Comparison of ENCODE assay signal across 1 cellular context in the genomic region with DNA sequence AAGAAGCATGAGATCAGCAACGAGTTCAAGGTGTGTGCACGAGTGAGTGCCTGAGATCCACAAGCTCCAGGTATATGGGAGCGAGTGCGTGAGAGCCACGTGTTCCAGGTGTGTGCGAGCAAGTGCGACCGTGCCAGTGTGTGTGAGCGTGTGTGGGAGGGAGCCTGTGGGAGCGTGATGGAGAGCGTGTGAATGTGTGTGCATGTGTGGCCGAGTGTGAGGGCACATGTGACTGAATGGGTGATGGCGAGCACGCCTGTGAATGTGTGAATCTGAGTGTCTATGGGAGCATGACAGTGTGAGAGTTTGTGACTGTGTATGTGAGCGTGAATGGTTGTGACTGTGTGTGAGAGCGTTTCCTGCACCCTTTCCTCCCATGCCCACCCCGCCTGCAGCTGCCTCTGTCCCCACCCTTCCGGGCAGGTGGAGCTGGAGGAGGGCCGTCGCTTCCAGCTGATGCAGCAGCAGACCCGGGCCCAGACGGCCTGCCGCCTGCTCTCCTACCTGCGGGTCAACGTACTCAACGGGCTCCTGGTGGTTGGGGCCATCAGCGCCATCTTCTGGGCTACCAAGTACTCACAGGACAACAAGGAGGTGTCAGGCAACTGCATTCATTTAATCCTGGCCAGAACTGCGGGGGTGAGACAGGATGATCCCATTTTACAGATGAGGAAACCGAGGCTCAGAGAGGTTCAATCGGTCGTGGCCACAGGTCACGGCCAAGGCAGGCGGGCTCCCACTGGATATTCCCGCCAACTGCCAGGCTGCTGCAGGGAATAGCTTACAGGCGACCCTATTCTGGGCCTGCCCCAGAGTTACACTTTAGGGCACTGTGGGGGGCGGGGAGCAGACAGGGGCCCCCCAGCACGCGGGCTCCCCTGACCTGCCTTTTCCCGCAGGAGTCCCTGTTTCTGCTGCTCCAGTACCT.
TF ChIP-seq lines count a peak whose summit lies in the region.

No MANE protein-coding gene starts in this region.

TF ChIP-seq in HepG2, 621 proteins besides CTCF, POLR2A, EP300 and RAD21 (continued from another document):
- TF ChIP-seq, protein P1, sequence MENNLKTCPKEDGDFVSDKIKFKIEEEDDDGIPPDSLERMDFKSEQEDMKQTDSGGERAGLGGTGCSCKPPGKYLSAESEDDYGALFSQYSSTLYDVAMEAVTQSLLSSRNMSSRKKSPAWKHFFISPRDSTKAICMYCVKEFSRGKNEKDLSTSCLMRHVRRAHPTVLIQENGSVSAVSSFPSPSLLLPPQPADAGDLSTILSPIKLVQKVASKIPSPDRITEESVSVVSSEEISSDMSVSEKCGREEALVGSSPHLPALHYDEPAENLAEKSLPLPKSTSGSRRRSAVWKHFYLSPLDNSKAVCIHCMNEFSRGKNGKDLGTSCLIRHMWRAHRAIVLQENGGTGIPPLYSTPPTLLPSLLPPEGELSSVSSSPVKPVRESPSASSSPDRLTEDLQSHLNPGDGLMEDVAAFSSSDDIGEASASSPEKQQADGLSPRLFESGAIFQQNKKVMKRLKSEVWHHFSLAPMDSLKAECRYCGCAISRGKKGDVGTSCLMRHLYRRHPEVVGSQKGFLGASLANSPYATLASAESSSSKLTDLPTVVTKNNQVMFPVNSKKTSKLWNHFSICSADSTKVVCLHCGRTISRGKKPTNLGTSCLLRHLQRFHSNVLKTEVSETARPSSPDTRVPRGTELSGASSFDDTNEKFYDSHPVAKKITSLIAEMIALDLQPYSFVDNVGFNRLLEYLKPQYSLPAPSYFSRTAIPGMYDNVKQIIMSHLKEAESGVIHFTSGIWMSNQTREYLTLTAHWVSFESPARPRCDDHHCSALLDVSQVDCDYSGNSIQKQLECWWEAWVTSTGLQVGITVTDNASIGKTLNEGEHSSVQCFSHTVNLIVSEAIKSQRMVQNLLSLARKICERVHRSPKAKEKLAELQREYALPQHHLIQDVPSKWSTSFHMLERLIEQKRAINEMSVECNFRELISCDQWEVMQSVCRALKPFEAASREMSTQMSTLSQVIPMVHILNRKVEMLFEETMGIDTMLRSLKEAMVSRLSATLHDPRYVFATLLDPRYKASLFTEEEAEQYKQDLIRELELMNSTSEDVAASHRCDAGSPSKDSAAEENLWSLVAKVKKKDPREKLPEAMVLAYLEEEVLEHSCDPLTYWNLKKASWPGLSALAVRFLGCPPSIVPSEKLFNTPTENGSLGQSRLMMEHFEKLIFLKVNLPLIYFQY (CRISPR knock-in tag; IDR thresholded peaks at IDR 0.05; ENCODE audit: borderline replicate concordance), result peak; percentile 85; the same call in 1 of the 2 replicates
- no peak for TF ChIP-seq BORCS8-MEF2B (CRISPR knock-in tag; IDR thresholded peaks at IDR 0.05)
- no peak for TF ChIP-seq NCOA5 (CRISPR knock-in tag; IDR thresholded peaks at IDR 0.05)
- TF ChIP-seq MED13 (CRISPR knock-in tag; IDR thresholded peaks at IDR 0.05), result no peak
- peak; percentile 52 for TF ChIP-seq MAX (IDR thresholded peaks at IDR 0.05)
- no peak for TF ChIP-seq PTBP1 (IDR thresholded peaks at IDR 0.05; ENCODE audit: low read depth, low read length, poor library complexity, severe bottlenecking)
- no peak for TF ChIP-seq MTF2 (CRISPR knock-in tag; IDR thresholded peaks at IDR 0.05; ENCODE audit: borderline replicate concordance)
- no peak for TF ChIP-seq EHMT2 (IDR thresholded peaks at IDR 0.05; ENCODE audit: borderline replicate concordance, low read depth, low read length)
- TF ChIP-seq PATZ1 (CRISPR knock-in tag; IDR thresholded peaks at IDR 0.05), result peak; percentile 40
- TF ChIP-seq ZNF816 (CRISPR knock-in tag; IDR thresholded peaks at IDR 0.05; ENCODE audit: borderline replicate concordance), result no peak
- 0 out of 2 replicates have a peak, but pooled peaks have one; percentile 38 for TF ChIP-seq PITX1 (CRISPR knock-in tag; IDR thresholded peaks at IDR 0.05)
- TF ChIP-seq JARID2 (CRISPR knock-in tag; IDR thresholded peaks at IDR 0.05; ENCODE audit: insufficient replicate concordance), result no peak
- TF ChIP-seq U2AF2 (IDR thresholded peaks at IDR 0.05; ENCODE audit: low read depth, low read length), result no peak
- TF ChIP-seq ZHX1 (CRISPR knock-in tag; IDR thresholded peaks at IDR 0.05; ENCODE audit: low read depth), result no peak; the same call in 1 of the 2 replicates
- TF ChIP-seq CHD4 (IDR thresholded peaks at IDR 0.05; ENCODE audit: borderline replicate concordance, low read length), result peak; percentile 81; the same call in 1 of the 2 replicates
- TF ChIP-seq CBX5 (CRISPR knock-in tag; IDR thresholded peaks at IDR 0.05; ENCODE audit: borderline replicate concordance), result 0 out of 2 replicates have a peak, but pooled peaks have one; percentile 35
- TF ChIP-seq ZNF235 (CRISPR knock-in tag; IDR thresholded peaks at IDR 0.05; ENCODE audit: borderline replicate concordance), result no peak
- TF ChIP-seq THAP9 (CRISPR knock-in tag; IDR thresholded peaks at IDR 0.05; ENCODE audit: borderline replicate concordance), result no peak
- TF ChIP-seq NRL (CRISPR knock-in tag; IDR thresholded peaks at IDR 0.05; ENCODE audit: borderline replicate concordance), result no peak
- TF ChIP-seq, protein P2, sequence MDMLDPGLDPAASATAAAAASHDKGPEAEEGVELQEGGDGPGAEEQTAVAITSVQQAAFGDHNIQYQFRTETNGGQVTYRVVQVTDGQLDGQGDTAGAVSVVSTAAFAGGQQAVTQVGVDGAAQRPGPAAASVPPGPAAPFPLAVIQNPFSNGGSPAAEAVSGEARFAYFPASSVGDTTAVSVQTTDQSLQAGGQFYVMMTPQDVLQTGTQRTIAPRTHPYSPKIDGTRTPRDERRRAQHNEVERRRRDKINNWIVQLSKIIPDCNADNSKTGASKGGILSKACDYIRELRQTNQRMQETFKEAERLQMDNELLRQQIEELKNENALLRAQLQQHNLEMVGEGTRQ (IDR thresholded peaks at IDR 0.05; ENCODE audit: low read depth, low read length), result no peak; the same call in 1 of the 2 replicates
- TF ChIP-seq, protein P2 (CRISPR knock-in tag; IDR thresholded peaks at IDR 0.05; ENCODE audit: borderline replicate concordance), result no peak
- peak; percentile 33; the same call in 1 of the 2 replicates for TF ChIP-seq ZSCAN31 (CRISPR knock-in tag; IDR thresholded peaks at IDR 0.05; ENCODE audit: low read depth)
- 0 out of 2 replicates have a peak, but pooled peaks have one; percentile 20 for TF ChIP-seq ZSCAN21 (CRISPR knock-in tag; IDR thresholded peaks at IDR 0.05; ENCODE audit: borderline replicate concordance)
- peak; percentile 80 for TF ChIP-seq ZNF788 (CRISPR knock-in tag; IDR thresholded peaks at IDR 0.05; ENCODE audit: borderline replicate concordance)
TF ChIP-seq in HepG2: peak in this region for 147.
